In the genomic region with DNA sequence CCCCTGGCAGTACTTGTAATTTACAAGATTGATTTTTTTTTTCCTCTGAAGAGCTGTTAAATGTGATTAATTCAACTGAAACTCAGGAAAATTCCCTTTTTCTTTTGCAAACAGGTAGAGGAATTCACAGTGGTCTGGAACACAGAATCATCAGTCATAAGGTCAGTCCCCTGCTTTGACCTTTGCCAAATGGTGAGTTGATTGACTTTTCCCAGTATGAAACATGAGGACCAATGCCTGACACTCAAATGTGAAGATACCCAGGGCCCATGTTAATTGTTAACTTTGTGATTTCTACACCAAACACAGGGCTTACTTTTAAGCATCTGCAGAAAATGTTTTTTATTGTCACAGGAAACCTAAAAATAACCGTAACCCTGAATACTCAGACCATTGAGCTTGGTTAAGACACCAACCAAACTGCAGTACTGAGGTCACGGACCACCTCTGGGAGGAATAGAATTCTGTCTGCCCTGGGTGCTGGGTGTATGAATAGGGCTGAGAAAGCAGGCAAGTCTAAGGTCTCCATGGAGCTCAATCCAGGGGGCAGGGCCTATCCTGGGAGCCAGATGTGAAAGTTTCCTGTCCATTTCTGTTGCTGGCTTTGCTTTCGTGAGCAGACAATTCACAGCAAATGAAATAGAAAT, we compare ENCODE assay signal across 1 cellular context.
TF ChIP-seq lines count a peak whose summit lies in the region.

No MANE protein-coding gene starts in this region.

TF ChIP-seq in HepG2, 621 proteins besides CTCF, POLR2A, EP300 and RAD21 (continued from another document):
- TF ChIP-seq, protein P1, sequence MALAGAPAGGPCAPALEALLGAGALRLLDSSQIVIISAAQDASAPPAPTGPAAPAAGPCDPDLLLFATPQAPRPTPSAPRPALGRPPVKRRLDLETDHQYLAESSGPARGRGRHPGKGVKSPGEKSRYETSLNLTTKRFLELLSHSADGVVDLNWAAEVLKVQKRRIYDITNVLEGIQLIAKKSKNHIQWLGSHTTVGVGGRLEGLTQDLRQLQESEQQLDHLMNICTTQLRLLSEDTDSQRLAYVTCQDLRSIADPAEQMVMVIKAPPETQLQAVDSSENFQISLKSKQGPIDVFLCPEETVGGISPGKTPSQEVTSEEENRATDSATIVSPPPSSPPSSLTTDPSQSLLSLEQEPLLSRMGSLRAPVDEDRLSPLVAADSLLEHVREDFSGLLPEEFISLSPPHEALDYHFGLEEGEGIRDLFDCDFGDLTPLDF (CRISPR knock-in tag; IDR thresholded peaks at IDR 0.05): no peak
- TF ChIP-seq, protein P2, sequence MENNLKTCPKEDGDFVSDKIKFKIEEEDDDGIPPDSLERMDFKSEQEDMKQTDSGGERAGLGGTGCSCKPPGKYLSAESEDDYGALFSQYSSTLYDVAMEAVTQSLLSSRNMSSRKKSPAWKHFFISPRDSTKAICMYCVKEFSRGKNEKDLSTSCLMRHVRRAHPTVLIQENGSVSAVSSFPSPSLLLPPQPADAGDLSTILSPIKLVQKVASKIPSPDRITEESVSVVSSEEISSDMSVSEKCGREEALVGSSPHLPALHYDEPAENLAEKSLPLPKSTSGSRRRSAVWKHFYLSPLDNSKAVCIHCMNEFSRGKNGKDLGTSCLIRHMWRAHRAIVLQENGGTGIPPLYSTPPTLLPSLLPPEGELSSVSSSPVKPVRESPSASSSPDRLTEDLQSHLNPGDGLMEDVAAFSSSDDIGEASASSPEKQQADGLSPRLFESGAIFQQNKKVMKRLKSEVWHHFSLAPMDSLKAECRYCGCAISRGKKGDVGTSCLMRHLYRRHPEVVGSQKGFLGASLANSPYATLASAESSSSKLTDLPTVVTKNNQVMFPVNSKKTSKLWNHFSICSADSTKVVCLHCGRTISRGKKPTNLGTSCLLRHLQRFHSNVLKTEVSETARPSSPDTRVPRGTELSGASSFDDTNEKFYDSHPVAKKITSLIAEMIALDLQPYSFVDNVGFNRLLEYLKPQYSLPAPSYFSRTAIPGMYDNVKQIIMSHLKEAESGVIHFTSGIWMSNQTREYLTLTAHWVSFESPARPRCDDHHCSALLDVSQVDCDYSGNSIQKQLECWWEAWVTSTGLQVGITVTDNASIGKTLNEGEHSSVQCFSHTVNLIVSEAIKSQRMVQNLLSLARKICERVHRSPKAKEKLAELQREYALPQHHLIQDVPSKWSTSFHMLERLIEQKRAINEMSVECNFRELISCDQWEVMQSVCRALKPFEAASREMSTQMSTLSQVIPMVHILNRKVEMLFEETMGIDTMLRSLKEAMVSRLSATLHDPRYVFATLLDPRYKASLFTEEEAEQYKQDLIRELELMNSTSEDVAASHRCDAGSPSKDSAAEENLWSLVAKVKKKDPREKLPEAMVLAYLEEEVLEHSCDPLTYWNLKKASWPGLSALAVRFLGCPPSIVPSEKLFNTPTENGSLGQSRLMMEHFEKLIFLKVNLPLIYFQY (CRISPR knock-in tag; IDR thresholded peaks at IDR 0.05; ENCODE audit: borderline replicate concordance): no peak
- TF ChIP-seq ZNF253 (CRISPR knock-in tag; IDR thresholded peaks at IDR 0.05; ENCODE audit: borderline replicate concordance) (no peak), ZNF180 (CRISPR knock-in tag; IDR thresholded peaks at IDR 0.05; ENCODE audit: borderline replicate concordance, low read depth) (no peak), ZNF431 (CRISPR knock-in tag; IDR thresholded peaks at IDR 0.05; ENCODE audit: borderline replicate concordance, low read depth) (no peak)
- TF ChIP-seq, protein P3, sequence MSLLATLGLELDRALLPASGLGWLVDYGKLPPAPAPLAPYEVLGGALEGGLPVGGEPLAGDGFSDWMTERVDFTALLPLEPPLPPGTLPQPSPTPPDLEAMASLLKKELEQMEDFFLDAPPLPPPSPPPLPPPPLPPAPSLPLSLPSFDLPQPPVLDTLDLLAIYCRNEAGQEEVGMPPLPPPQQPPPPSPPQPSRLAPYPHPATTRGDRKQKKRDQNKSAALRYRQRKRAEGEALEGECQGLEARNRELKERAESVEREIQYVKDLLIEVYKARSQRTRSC (CRISPR knock-in tag; IDR thresholded peaks at IDR 0.05; ENCODE audit: low read depth): no peak
- TF ChIP-seq, protein P4, sequence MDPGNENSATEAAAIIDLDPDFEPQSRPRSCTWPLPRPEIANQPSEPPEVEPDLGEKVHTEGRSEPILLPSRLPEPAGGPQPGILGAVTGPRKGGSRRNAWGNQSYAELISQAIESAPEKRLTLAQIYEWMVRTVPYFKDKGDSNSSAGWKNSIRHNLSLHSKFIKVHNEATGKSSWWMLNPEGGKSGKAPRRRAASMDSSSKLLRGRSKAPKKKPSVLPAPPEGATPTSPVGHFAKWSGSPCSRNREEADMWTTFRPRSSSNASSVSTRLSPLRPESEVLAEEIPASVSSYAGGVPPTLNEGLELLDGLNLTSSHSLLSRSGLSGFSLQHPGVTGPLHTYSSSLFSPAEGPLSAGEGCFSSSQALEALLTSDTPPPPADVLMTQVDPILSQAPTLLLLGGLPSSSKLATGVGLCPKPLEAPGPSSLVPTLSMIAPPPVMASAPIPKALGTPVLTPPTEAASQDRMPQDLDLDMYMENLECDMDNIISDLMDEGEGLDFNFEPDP (CRISPR knock-in tag; conservative IDR thresholded peaks at IDR 0.05): no peak
- TF ChIP-seq, protein P5, sequence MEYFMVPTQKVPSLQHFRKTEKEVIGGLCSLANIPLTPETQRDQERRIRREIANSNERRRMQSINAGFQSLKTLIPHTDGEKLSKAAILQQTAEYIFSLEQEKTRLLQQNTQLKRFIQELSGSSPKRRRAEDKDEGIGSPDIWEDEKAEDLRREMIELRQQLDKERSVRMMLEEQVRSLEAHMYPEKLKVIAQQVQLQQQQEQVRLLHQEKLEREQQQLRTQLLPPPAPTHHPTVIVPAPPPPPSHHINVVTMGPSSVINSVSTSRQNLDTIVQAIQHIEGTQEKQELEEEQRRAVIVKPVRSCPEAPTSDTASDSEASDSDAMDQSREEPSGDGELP (IDR thresholded peaks at IDR 0.05; ENCODE audit: borderline replicate concordance, low read depth): no peak
